Comparison of ENCODE assay signal across 8 cellular contexts in the genomic region with DNA sequence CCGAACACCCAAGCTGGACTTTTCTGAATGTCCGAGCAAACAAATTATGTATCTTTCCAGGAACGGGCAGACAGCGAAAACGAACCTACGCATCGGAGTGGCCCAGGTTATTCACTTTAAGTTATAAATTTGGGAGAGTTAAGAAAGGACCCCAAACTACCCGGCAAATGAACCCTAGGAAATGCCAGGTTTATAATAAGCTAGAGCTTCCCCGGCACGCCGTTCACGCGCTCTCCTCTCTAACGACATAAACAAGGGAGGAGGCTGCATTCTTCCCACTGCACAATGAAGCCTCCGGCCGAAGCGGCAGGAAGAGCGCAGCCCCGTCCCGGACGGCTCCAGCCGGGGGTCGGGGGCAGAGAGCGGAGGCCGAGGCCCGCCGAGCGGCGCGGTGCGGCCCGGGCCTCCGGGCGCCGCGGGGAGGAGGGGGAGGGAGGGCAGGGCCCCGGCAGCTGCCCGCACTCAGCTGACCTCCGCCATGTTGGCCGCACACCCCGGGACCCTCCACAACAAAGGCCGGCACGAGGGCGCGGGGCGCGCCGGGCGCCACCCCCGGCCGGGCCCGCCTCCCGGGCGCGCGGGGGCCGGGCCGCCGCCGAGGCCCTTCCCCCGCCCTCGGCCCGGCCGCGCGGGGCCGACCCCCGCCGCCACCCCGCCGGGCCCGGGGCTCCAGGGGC. TPM values are rescaled to one million over a fixed set of nuclear protein-coding genes. Genes with fewer than 3 reads are reported as not detected.
DNase-seq lines count a peak whose midpoint lies in the region; ATAC-seq and TF ChIP-seq lines count a peak whose summit lies in the region.

No MANE protein-coding gene starts in this region.

- H3K4me3 Mint-ChIP-seq in activated naive CD8-positive, alpha-beta T cell treated with anti-CD3 and anti-CD28 coated beads for 36 hours = peak overlapping the region; percentile 97

- H3K27ac ChIP-seq in OCI-LY3 (ENCODE audit: low read length) = peak overlapping the region; percentile 75; the same call in 1 of the 2 replicates

- H3K4me3 ChIP-seq in OCI-LY3 (ENCODE audit: low read length) = peak overlapping the region; percentile 97

- peaks cover 1% of the 10 kb centered on the region for H3K9me3 Mint-ChIP-seq in activated naive CD8-positive, alpha-beta T cell treated with anti-CD3 and anti-CD28 coated beads for 36 hours

- peak; percentile 46 for ATAC-seq in GM18867 (IDR thresholded peaks at IDR 0.05; ENCODE audit: unreplicated experiment)
- ATAC-seq in HG03045 (IDR thresholded peaks at IDR 0.05; ENCODE audit: unreplicated experiment) = peak; percentile 46

- H3K36me3 Mint-ChIP-seq in activated naive CD8-positive, alpha-beta T cell treated with anti-CD3 and anti-CD28 coated beads for 36 hours = peaks cover 17% of the 10 kb centered on the region

- TF ChIP-seq CTCF in OCI-LY3 (IDR thresholded peaks at IDR 0.05; ENCODE audit: low read depth, low read length) = no peak

- peaks cover 49% of the 10 kb centered on the region for H4K20me1 ChIP-seq in OCI-LY3 (ENCODE audit: insufficient read depth, low read length)

- H3K4me2 ChIP-seq in OCI-LY3 (ENCODE audit: low read length) = peak overlapping the region; percentile 91

- H3K27me3 ChIP-seq in OCI-LY3 (ENCODE audit: low read depth, low read length) = no peaks in the 10 kb centered on the region

- DNase-seq in CD1c-positive myeloid dendritic cell (ENCODE audit: extremely low spot score) (peak; percentile 66), glomerular visceral epithelial cell (ENCODE audit: extremely low spot score) (peak; percentile 57), nucleus accumbens (lab: John Stamatoyannopoulos, UW) (peak in 51 of 56 donors; percentile 9 to 80 (median 52)), KG1 (lab: John Stamatoyannopoulos, UW) (no peak)
- DNase-seq in activated naive CD8-positive, alpha-beta T cell treated with anti-CD3 and anti-CD28 coated beads for 36 hours = peak; percentile 33

- peaks cover 53% of the 10 kb centered on the region for H3K79me2 ChIP-seq in OCI-LY3 (ENCODE audit: low read length)

- H3K36me3 ChIP-seq in OCI-LY3 (replicated peaks; ENCODE audit: low read depth, low read length) = no peaks in the 10 kb centered on the region

- H3K4me1 ChIP-seq in OCI-LY3 (ENCODE audit: low read length) = peaks cover 15% of the 10 kb centered on the region

- peaks cover 30% of the 10 kb centered on the region for H3K4me1 Mint-ChIP-seq in activated naive CD8-positive, alpha-beta T cell treated with anti-CD3 and anti-CD28 coated beads for 36 hours

- no peaks in the 10 kb centered on the region for H3K27me3 Mint-ChIP-seq in activated naive CD8-positive, alpha-beta T cell treated with anti-CD3 and anti-CD28 coated beads for 36 hours

- peak overlapping the region; percentile 92 for H3K9ac ChIP-seq in OCI-LY3 (ENCODE audit: low read length)

- peak overlapping the region; percentile 87 for H3K27ac Mint-ChIP-seq in activated naive CD8-positive, alpha-beta T cell treated with anti-CD3 and anti-CD28 coated beads for 36 hours

- no peaks in the 10 kb centered on the region for H3K9me3 ChIP-seq in OCI-LY3 (ENCODE audit: insufficient read depth, low read length)

- no peak overlapping the region for H2AFZ ChIP-seq in OCI-LY3 (ENCODE audit: low read depth, low read length)

RNA-seq across cellular contexts. Expression of a gene that starts 0.8 kb away (rescaled TPM):
- 10 to 100 TPM; 16.2 to 18.3 TPM for total RNA-seq in activated naive CD8-positive, alpha-beta T cell treated with anti-CD3 and anti-CD28 coated beads for 36 hours
